ENCODE assay signal across 1 cellular context in genomic region chr21:33491373-33492102, GRCh38.
TF ChIP-seq lines count a peak whose summit lies in the region.

TSS of gene DNAJC28 (minus strand) at chr21:33491716. CDS start at chr21:33489393, 2,323 bp downstream.

TF ChIP-seq in WTC11, 78 proteins besides CTCF, POLR2A, EP300 and RAD21 (continued from another document):
- TF ChIP-seq, protein P1, sequence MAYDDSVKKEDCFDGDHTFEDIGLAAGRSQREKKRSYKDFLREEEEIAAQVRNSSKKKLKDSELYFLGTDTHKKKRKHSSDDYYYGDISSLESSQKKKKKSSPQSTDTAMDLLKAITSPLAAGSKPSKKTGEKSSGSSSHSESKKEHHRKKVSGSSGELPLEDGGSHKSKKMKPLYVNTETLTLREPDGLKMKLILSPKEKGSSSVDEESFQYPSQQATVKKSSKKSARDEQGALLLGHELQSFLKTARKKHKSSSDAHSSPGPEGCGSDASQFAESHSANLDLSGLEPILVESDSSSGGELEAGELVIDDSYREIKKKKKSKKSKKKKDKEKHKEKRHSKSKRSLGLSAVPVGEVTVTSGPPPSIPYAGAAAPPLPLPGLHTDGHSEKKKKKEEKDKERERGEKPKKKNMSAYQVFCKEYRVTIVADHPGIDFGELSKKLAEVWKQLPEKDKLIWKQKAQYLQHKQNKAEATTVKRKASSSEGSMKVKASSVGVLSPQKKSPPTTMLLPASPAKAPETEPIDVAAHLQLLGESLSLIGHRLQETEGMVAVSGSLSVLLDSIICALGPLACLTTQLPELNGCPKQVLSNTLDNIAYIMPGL (CRISPR knock-in tag; IDR thresholded peaks at IDR 0.05) = peak; percentile 74
- TF ChIP-seq JUN (CRISPR knock-in tag; IDR thresholded peaks at IDR 0.05) = 0 out of 2 replicates have a peak, but pooled peaks have one; percentile 27
- TF ChIP-seq ZNF232 (CRISPR knock-in tag; IDR thresholded peaks at IDR 0.05) = peak; percentile 78; the same call in 1 of the 2 replicates
- peak; percentile 93 for TF ChIP-seq ETV6 (CRISPR knock-in tag; IDR thresholded peaks at IDR 0.05)
- no peak for TF ChIP-seq MXD4 (CRISPR knock-in tag; IDR thresholded peaks at IDR 0.05; ENCODE audit: borderline replicate concordance)
